Comparison of ENCODE assay signal across 1 cellular context in the genomic region with DNA sequence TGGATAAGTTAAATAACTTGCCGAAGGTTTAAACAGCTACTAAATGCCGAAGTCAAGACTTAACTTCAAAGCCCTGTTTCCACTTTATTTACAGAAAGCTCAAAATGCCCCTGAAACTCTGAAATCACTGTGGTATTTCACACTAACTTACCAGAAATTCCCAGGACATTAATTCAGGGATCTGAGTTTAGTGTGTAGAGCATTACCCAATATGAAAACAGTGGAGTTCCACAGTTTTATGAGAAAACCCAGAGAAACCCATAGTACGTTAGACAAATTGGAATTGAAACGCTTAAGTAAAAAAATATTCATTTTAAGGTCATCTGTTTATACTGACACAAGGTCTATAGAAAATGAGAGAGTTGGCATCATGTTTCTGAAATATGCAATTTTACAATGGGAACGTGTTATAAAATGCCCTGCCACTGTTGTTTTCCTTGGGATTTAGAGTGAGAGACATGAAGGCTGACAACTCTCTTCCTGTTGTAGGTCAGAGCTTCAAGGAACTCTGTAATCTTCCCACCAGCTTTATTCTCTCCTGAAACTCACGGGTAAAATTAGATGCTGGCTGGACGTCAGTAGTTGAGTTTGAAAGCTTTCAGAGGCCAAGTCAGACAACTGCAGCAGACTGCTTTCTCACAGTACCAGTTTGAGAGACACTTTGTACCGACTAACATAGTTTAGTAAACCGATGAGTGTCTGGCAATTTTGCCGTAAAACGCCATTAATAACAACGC.
TF ChIP-seq lines count a peak whose summit lies in the region.

No MANE protein-coding gene starts in this region.

TF ChIP-seq in H1, 55 proteins besides CTCF, POLR2A, EP300 and RAD21:
- no peak for TF ChIP-seq TAF7 (optimal IDR thresholded peaks at IDR 0.05; ENCODE audit: borderline replicate concordance, low read depth, low read length)
- TF ChIP-seq SP1 (IDR thresholded peaks at IDR 0.05; ENCODE audit: low read depth, low read length): no peak
- no peak for TF ChIP-seq BRCA1 (IDR thresholded peaks at IDR 0.05; ENCODE audit: low read depth, low read length)
- TF ChIP-seq KDM4A (IDR thresholded peaks at IDR 0.05; ENCODE audit: low read depth, low read length, severe bottlenecking): no peak
- no peak for TF ChIP-seq ZNF274 (IDR thresholded peaks at IDR 0.05; ENCODE audit: borderline replicate concordance, extremely low read depth, low read length)
- no peak for TF ChIP-seq SP4 (IDR thresholded peaks at IDR 0.05; ENCODE audit: low read length)
